Comparison of ENCODE assay signal across 29 cellular contexts in genomic region chr2:180306346-180306745, GRCh38.
"Had no signal": no experiment of that assay in that cellular context is flagged by ENCODE, and none has a peak within 500 bp of the region (broad histone marks: within the 10 kb centered on the region; RNA-seq: fewer than 3 reads in every experiment).

No MANE protein-coding gene starts in this region.

- H3K9me3 Mint-ChIP-seq: activated CD4-positive, alpha-beta memory T cell treated with anti-CD3 and anti-CD28 coated beads, Interleukin-2, amount 10 ng/mL, durations not matched to agents 7 days and 5 days; activated CD4-positive, alpha-beta T cell treated with anti-CD3 and anti-CD28 coated beads, Interleukin-2, amount 10 ng/mL, durations not matched to agents 7 days and 5 days; activated naive CD8-positive, alpha-beta T cell treated with anti-CD3 and anti-CD28 coated beads, Interleukin-2, amount 10 ng/mL, durations not matched to agents 7 days and 5 days; activated T-cell treated with anti-CD3 and anti-CD28 coated beads, Interleukin-2, amount 50 U/mL, for 24 hours had no signal

- H3K36me3 ChIP-seq: ascending aorta, breast epithelium, cardiac muscle cell, colonic mucosa, gastrocnemius medialis, heart left ventricle had no signal

- H3K27me3 ChIP-seq: ascending aorta, breast epithelium, cardiac muscle cell, colonic mucosa, foreskin keratinocyte, gastrocnemius medialis, heart left ventricle had no signal

- H3K27me3 Mint-ChIP-seq: activated CD4-positive, alpha-beta memory T cell treated with anti-CD3 and anti-CD28 coated beads, Interleukin-2, amount 10 ng/mL, durations not matched to agents 7 days and 5 days; activated CD4-positive, alpha-beta T cell treated with anti-CD3 and anti-CD28 coated beads, Interleukin-2, amount 10 ng/mL, durations not matched to agents 7 days and 5 days; activated naive CD4-positive, alpha-beta T cell treated with anti-CD3 and anti-CD28 coated beads, Interleukin-2, amount 10 ng/mL, durations not matched to agents 7 days and 5 days; activated naive CD8-positive, alpha-beta T cell treated with anti-CD3 and anti-CD28 coated beads, Interleukin-2, amount 10 ng/mL, durations not matched to agents 7 days and 5 days; activated T-cell treated with anti-CD3 and anti-CD28 coated beads, Interleukin-2, amount 50 U/mL, for 24 hours; brain had no signal

- H3K4me3 Mint-ChIP-seq: activated CD4-positive, alpha-beta memory T cell treated with anti-CD3 and anti-CD28 coated beads, Interleukin-2, amount 10 ng/mL, durations not matched to agents 7 days and 5 days; activated CD4-positive, alpha-beta T cell treated with anti-CD3 and anti-CD28 coated beads for 36 hours; activated CD4-positive, alpha-beta T cell treated with anti-CD3 and anti-CD28 coated beads, Interleukin-2, amount 10 ng/mL, durations not matched to agents 7 days and 5 days; activated naive CD4-positive, alpha-beta T cell treated with anti-CD3 and anti-CD28 coated beads, Interleukin-2, amount 10 ng/mL, durations not matched to agents 7 days and 5 days; activated naive CD8-positive, alpha-beta T cell treated with anti-CD3 and anti-CD28 coated beads, Interleukin-2, amount 10 ng/mL, durations not matched to agents 7 days and 5 days; activated T-cell treated with anti-CD3 and anti-CD28 coated beads, Interleukin-2, amount 50 U/mL, for 24 hours; activated T-cell treated with anti-CD3 and anti-CD28 coated beads, Interleukin-2, amount 50 U/mL, for 72 hours; brain had no signal

- H3K36me3 Mint-ChIP-seq: activated naive CD4-positive, alpha-beta T cell treated with anti-CD3 and anti-CD28 coated beads, Interleukin-2, amount 10 ng/mL, durations not matched to agents 7 days and 5 days; activated naive CD4-positive, alpha-beta T cell treated with anti-CD3 and anti-CD28 coated beads, Interleukin-2, amount 50 U/mL, for 72 hours; activated naive CD8-positive, alpha-beta T cell treated with anti-CD3 and anti-CD28 coated beads, Interleukin-2, amount 10 ng/mL, durations not matched to agents 7 days and 5 days; brain had no signal

- H3K27ac ChIP-seq: ascending aorta, breast epithelium, cardiac muscle cell, colonic mucosa, foreskin keratinocyte, gastrocnemius medialis, heart left ventricle had no signal

- H3K9me3 ChIP-seq: ascending aorta, breast epithelium, colonic mucosa, gastrocnemius medialis had no signal

- ATAC-seq: activated CD4-positive, alpha-beta T cell treated with anti-CD3 and anti-CD28 coated beads for 36 hours; activated naive CD4-positive, alpha-beta T cell treated with anti-CD3 and anti-CD28 coated beads, Interleukin-2, amount 50 U/mL, for 72 hours; activated T-cell treated with anti-CD3 and anti-CD28 coated beads, Interleukin-2, amount 50 U/mL, for 72 hours; esophagus mucosa; foreskin keratinocyte; gastrocnemius medialis; heart left ventricle had no signal

- H3K4me1 ChIP-seq: ascending aorta, breast epithelium, colonic mucosa, foreskin keratinocyte, gastrocnemius medialis, heart left ventricle had no signal

- DNase-seq: activated CD4-positive, alpha-beta memory T cell treated with anti-CD3 and anti-CD28 coated beads, Interleukin-2, amount 10 ng/mL, durations not matched to agents 7 days and 5 days; activated CD4-positive, alpha-beta T cell treated with anti-CD3 and anti-CD28 coated beads for 36 hours; activated CD4-positive, alpha-beta T cell treated with anti-CD3 and anti-CD28 coated beads, Interleukin-2, amount 10 ng/mL, durations not matched to agents 7 days and 5 days; activated CD4-positive, alpha-beta T cell treated with anti-CD3 and anti-CD28 coated beads, Interleukin-2, amount 50 U/mL, for 4 hours; activated CD4-positive, CD25-positive, alpha-beta regulatory T cell; activated CD4-positive, CD25-positive, alpha-beta regulatory T cell treated with anti-CD3 and anti-CD28 coated beads, Interleukin-2, amount 50 U/mL, for 72 hours; activated CD8-positive, alpha-beta memory T cell treated with anti-CD3 and anti-CD28 coated beads, Interleukin-2, amount 50 U/mL, for 48 hours; activated gamma-delta T cell; activated naive CD4-positive, alpha-beta T cell; activated naive CD4-positive, alpha-beta T cell treated with anti-CD3 and anti-CD28 coated beads, Interleukin-2, amount 10 ng/mL, durations not matched to agents 7 days and 5 days; activated naive CD8-positive, alpha-beta T cell treated with anti-CD3 and anti-CD28 coated beads, Interleukin-2, amount 10 ng/mL, durations not matched to agents 7 days and 5 days; activated T-cell treated with anti-CD3 and anti-CD28 coated beads for 4 hours; activated T-cell treated with anti-CD3 and anti-CD28 coated beads, Interleukin-2, amount 50 U/mL, for 24 hours; activated T-cell treated with anti-CD3 and anti-CD28 coated beads, Interleukin-2, amount 50 U/mL, for 72 hours; central memory CD4-positive, alpha-beta T cell; cerebellar nuclear complex; colonic mucosa; effector CD8-positive, alpha-beta T cell; foreskin keratinocyte; gastrocnemius medialis; glutamatergic neuron; heart left ventricle; T-helper 2 cell had no signal

- H3K4me3 ChIP-seq: ascending aorta, breast epithelium, cardiac muscle cell, colonic mucosa, gastrocnemius medialis, heart left ventricle had no signal

- H3K4me1 Mint-ChIP-seq: activated CD4-positive, alpha-beta memory T cell treated with anti-CD3 and anti-CD28 coated beads, Interleukin-2, amount 10 ng/mL, durations not matched to agents 7 days and 5 days; activated CD4-positive, alpha-beta T cell treated with anti-CD3 and anti-CD28 coated beads for 36 hours; activated CD4-positive, alpha-beta T cell treated with anti-CD3 and anti-CD28 coated beads, Interleukin-2, amount 10 ng/mL, durations not matched to agents 7 days and 5 days; activated naive CD4-positive, alpha-beta T cell treated with anti-CD3 and anti-CD28 coated beads, Interleukin-2, amount 10 ng/mL, durations not matched to agents 7 days and 5 days; activated naive CD8-positive, alpha-beta T cell treated with anti-CD3 and anti-CD28 coated beads, Interleukin-2, amount 10 ng/mL, durations not matched to agents 7 days and 5 days had no signal

- H3K27ac Mint-ChIP-seq: activated CD4-positive, alpha-beta memory T cell treated with anti-CD3 and anti-CD28 coated beads, Interleukin-2, amount 10 ng/mL, durations not matched to agents 7 days and 5 days; activated CD4-positive, alpha-beta T cell treated with anti-CD3 and anti-CD28 coated beads for 36 hours; activated CD4-positive, alpha-beta T cell treated with anti-CD3 and anti-CD28 coated beads, Interleukin-2, amount 10 ng/mL, durations not matched to agents 7 days and 5 days; activated naive CD4-positive, alpha-beta T cell treated with anti-CD3 and anti-CD28 coated beads, Interleukin-2, amount 10 ng/mL, durations not matched to agents 7 days and 5 days; activated naive CD4-positive, alpha-beta T cell treated with anti-CD3 and anti-CD28 coated beads, Interleukin-2, amount 50 U/mL, for 72 hours; activated naive CD8-positive, alpha-beta T cell treated with anti-CD3 and anti-CD28 coated beads, Interleukin-2, amount 10 ng/mL, durations not matched to agents 7 days and 5 days; activated T-cell treated with anti-CD3 and anti-CD28 coated beads, Interleukin-2, amount 50 U/mL, for 24 hours; activated T-cell treated with anti-CD3 and anti-CD28 coated beads, Interleukin-2, amount 50 U/mL, for 72 hours; brain had no signal
